1 cellular context compared by ENCODE assay signal in the genomic region with DNA sequence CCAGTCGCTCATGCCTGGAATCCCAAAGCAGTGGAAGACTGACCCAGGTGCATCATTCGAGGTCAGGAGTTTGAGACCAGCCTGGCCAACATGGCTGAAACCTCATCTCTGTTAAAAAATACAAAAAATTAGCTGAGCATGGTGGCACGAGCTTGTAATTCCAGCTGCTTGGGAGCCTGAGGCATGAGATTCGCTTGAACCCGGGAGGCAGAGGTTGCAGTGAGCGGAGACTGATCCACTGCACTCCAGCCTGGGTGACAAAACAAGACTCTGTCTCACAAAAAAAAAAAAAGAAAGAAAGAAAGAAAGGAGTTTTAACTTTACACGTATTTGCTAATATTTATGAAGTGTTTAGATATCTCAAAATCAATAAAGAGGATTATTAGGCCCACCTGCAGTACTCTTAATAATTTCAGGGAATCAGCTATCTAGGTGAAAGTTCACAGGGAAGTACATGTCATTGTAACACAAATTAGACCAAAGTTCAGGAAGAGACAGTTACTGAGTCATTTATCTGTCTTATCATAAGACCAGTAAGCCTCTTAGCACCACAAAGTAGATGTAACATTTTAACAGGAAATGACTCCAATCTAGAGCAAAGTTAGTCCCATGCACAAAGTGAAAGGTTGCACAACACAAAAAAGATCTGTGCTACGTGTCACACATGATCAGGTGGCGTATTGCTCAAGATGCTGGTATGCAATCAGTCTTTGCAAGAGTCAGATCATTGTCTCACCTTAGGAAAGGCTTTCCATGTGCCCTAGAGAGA.
TF ChIP-seq lines count a peak whose summit lies in the region.

No MANE protein-coding gene starts in this region.

TF ChIP-seq in HepG2, 621 proteins besides CTCF, POLR2A, EP300 and RAD21 (continued from another document and continues in another):
- TF ChIP-seq, protein P1, sequence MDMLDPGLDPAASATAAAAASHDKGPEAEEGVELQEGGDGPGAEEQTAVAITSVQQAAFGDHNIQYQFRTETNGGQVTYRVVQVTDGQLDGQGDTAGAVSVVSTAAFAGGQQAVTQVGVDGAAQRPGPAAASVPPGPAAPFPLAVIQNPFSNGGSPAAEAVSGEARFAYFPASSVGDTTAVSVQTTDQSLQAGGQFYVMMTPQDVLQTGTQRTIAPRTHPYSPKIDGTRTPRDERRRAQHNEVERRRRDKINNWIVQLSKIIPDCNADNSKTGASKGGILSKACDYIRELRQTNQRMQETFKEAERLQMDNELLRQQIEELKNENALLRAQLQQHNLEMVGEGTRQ (IDR thresholded peaks at IDR 0.05; ENCODE audit: low read depth, low read length): peak; percentile 78
- TF ChIP-seq, protein P1 (CRISPR knock-in tag; IDR thresholded peaks at IDR 0.05; ENCODE audit: borderline replicate concordance): peak; percentile 74; the same call in 1 of the 2 replicates
- TF ChIP-seq ZNF761 (CRISPR knock-in tag; conservative IDR thresholded peaks at IDR 0.05) (peak; percentile 91), POLR2AphosphoS5 (IDR thresholded peaks at IDR 0.05; ENCODE audit: low read depth, low read length) (peak; percentile 33; the same call in 1 of the 2 replicates), ZNF264 (CRISPR knock-in tag; IDR thresholded peaks at IDR 0.05) (peak; percentile 98), JARID2 (CRISPR knock-in tag; IDR thresholded peaks at IDR 0.05; ENCODE audit: insufficient replicate concordance) (no peak), ZNF12 (CRISPR knock-in tag; IDR thresholded peaks at IDR 0.05) (peak; percentile 86), NCOR1 (IDR thresholded peaks at IDR 0.05; ENCODE audit: borderline replicate concordance, low read length) (peak; percentile 98), TSC22D2 (CRISPR knock-in tag; IDR thresholded peaks at IDR 0.05; ENCODE audit: borderline replicate concordance) (peak; percentile 63; the same call in 1 of the 2 replicates), JUND (CRISPR knock-in tag; IDR thresholded peaks at IDR 0.05) (peak; percentile 92), ZNF644 (CRISPR knock-in tag; IDR thresholded peaks at IDR 0.05; ENCODE audit: low read depth) (peak; percentile 93), KLF9 (CRISPR knock-in tag; IDR thresholded peaks at IDR 0.05; ENCODE audit: low read depth) (peak; percentile 94), RFXANK (CRISPR knock-in tag; IDR thresholded peaks at IDR 0.05) (peak; percentile 78; the same call in 1 of the 2 replicates), TBX2 (CRISPR knock-in tag; IDR thresholded peaks at IDR 0.05; ENCODE audit: borderline replicate concordance) (peak; percentile 99), ZFY (CRISPR knock-in tag; IDR thresholded peaks at IDR 0.05) (0 out of 2 replicates have a peak, but pooled peaks have one; percentile 40), FOXA3 (CRISPR knock-in tag; IDR thresholded peaks at IDR 0.05) (peak; percentile 98), ETV6 (CRISPR knock-in tag; conservative IDR thresholded peaks at IDR 0.05) (peak; percentile 86), PHF21A (CRISPR knock-in tag; IDR thresholded peaks at IDR 0.05) (peak; percentile 99), NCOA1 (CRISPR knock-in tag; IDR thresholded peaks at IDR 0.05) (peak; percentile 84; the same call in 1 of the 2 replicates), ZNF616 (CRISPR knock-in tag; IDR thresholded peaks at IDR 0.05; ENCODE audit: low read depth) (0 out of 2 replicates have a peak, but pooled peaks have one; percentile 64), ZNF121 (CRISPR knock-in tag; IDR thresholded peaks at IDR 0.05) (peak; percentile 17; the same call in 1 of the 2 replicates), ZNF124 (CRISPR knock-in tag; IDR thresholded peaks at IDR 0.05) (peak; percentile 94), BRD4 (CRISPR knock-in tag; IDR thresholded peaks at IDR 0.05) (peak; percentile 93), RFX3 (CRISPR knock-in tag; IDR thresholded peaks at IDR 0.05) (0 out of 2 replicates have a peak, but pooled peaks have one; percentile 14), ATM (IDR thresholded peaks at IDR 0.05; ENCODE audit: borderline replicate concordance) (peak; percentile 96; the same call in 1 of the 2 replicates), CREM (IDR thresholded peaks at IDR 0.05) (peak; percentile 98), CREM (CRISPR knock-in tag; IDR thresholded peaks at IDR 0.05) (no peak), STAG1 (CRISPR knock-in tag; IDR thresholded peaks at IDR 0.05) (peak; percentile 49), ZNF337 (CRISPR knock-in tag; IDR thresholded peaks at IDR 0.05; ENCODE audit: borderline replicate concordance, low read depth) (no peak), ZSCAN9 (CRISPR knock-in tag; IDR thresholded peaks at IDR 0.05; ENCODE audit: borderline replicate concordance) (peak; percentile 96), DNMT3B (CRISPR knock-in tag; conservative IDR thresholded peaks at IDR 0.05) (peak; percentile 97)
- TF ChIP-seq, protein P2, sequence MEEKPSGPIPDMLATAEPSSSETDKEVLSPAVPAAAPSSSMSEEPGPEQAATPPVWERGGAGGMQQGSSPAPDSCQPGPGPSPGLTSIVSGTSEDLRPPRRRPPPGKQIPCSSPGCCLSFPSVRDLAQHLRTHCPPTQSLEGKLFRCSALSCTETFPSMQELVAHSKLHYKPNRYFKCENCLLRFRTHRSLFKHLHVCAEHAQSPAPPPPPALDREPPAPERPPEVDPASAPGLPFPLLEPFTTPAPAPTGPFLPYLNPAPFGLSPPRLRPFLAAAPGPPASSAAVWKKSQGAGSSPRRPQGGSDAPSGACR (CRISPR knock-in tag; IDR thresholded peaks at IDR 0.05): peak; percentile 64; the same call in 1 of the 2 replicates
- TF ChIP-seq, protein P3, sequence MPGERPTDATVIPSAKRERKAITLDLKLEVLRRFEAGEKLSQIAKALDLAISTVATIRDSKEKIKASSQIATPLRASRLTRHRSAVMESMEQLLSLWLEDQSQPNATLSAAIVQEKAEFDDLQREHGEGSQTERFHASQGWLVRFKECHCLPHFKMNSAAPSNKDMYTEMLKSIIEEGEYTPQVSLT (CRISPR knock-in tag; IDR thresholded peaks at IDR 0.05; ENCODE audit: borderline replicate concordance, low read depth): no peak
- TF ChIP-seq, protein P4, sequence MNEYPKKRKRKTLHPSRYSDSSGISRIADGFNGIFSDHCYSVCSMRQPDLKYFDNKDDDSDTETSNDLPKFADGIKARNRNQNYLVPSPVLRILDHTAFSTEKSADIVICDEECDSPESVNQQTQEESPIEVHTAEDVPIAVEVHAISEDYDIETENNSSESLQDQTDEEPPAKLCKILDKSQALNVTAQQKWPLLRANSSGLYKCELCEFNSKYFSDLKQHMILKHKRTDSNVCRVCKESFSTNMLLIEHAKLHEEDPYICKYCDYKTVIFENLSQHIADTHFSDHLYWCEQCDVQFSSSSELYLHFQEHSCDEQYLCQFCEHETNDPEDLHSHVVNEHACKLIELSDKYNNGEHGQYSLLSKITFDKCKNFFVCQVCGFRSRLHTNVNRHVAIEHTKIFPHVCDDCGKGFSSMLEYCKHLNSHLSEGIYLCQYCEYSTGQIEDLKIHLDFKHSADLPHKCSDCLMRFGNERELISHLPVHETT (CRISPR knock-in tag; conservative IDR thresholded peaks at IDR 0.05): peak; percentile 71; the same call in 1 of the 2 replicates
- TF ChIP-seq, protein P5, sequence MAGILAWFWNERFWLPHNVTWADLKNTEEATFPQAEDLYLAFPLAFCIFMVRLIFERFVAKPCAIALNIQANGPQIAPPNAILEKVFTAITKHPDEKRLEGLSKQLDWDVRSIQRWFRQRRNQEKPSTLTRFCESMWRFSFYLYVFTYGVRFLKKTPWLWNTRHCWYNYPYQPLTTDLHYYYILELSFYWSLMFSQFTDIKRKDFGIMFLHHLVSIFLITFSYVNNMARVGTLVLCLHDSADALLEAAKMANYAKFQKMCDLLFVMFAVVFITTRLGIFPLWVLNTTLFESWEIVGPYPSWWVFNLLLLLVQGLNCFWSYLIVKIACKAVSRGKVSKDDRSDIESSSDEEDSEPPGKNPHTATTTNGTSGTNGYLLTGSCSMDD (CRISPR knock-in tag; IDR thresholded peaks at IDR 0.05): no peak
- TF ChIP-seq, protein P6, sequence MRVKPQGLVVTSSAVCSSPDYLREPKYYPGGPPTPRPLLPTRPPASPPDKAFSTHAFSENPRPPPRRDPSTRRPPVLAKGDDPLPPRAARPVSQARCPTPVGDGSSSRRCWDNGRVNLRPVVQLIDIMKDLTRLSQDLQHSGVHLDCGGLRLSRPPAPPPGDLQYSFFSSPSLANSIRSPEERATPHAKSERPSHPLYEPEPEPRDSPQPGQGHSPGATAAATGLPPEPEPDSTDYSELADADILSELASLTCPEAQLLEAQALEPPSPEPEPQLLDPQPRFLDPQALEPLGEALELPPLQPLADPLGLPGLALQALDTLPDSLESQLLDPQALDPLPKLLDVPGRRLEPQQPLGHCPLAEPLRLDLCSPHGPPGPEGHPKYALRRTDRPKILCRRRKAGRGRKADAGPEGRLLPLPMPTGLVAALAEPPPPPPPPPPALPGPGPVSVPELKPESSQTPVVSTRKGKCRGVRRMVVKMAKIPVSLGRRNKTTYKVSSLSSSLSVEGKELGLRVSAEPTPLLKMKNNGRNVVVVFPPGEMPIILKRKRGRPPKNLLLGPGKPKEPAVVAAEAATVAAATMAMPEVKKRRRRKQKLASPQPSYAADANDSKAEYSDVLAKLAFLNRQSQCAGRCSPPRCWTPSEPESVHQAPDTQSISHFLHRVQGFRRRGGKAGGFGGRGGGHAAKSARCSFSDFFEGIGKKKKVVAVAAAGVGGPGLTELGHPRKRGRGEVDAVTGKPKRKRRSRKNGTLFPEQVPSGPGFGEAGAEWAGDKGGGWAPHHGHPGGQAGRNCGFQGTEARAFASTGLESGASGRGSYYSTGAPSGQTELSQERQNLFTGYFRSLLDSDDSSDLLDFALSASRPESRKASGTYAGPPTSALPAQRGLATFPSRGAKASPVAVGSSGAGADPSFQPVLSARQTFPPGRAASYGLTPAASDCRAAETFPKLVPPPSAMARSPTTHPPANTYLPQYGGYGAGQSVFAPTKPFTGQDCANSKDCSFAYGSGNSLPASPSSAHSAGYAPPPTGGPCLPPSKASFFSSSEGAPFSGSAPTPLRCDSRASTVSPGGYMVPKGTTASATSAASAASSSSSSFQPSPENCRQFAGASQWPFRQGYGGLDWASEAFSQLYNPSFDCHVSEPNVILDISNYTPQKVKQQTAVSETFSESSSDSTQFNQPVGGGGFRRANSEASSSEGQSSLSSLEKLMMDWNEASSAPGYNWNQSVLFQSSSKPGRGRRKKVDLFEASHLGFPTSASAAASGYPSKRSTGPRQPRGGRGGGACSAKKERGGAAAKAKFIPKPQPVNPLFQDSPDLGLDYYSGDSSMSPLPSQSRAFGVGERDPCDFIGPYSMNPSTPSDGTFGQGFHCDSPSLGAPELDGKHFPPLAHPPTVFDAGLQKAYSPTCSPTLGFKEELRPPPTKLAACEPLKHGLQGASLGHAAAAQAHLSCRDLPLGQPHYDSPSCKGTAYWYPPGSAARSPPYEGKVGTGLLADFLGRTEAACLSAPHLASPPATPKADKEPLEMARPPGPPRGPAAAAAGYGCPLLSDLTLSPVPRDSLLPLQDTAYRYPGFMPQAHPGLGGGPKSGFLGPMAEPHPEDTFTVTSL (CRISPR knock-in tag; IDR thresholded peaks at IDR 0.05; ENCODE audit: borderline replicate concordance): peak; percentile 92
- TF ChIP-seq, protein P7, sequence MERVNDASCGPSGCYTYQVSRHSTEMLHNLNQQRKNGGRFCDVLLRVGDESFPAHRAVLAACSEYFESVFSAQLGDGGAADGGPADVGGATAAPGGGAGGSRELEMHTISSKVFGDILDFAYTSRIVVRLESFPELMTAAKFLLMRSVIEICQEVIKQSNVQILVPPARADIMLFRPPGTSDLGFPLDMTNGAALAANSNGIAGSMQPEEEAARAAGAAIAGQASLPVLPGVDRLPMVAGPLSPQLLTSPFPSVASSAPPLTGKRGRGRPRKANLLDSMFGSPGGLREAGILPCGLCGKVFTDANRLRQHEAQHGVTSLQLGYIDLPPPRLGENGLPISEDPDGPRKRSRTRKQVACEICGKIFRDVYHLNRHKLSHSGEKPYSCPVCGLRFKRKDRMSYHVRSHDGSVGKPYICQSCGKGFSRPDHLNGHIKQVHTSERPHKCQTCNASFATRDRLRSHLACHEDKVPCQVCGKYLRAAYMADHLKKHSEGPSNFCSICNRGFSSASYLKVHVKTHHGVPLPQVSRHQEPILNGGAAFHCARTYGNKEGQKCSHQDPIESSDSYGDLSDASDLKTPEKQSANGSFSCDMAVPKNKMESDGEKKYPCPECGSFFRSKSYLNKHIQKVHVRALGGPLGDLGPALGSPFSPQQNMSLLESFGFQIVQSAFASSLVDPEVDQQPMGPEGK (CRISPR knock-in tag; IDR thresholded peaks at IDR 0.05): peak; percentile 88
- TF ChIP-seq, protein P8, sequence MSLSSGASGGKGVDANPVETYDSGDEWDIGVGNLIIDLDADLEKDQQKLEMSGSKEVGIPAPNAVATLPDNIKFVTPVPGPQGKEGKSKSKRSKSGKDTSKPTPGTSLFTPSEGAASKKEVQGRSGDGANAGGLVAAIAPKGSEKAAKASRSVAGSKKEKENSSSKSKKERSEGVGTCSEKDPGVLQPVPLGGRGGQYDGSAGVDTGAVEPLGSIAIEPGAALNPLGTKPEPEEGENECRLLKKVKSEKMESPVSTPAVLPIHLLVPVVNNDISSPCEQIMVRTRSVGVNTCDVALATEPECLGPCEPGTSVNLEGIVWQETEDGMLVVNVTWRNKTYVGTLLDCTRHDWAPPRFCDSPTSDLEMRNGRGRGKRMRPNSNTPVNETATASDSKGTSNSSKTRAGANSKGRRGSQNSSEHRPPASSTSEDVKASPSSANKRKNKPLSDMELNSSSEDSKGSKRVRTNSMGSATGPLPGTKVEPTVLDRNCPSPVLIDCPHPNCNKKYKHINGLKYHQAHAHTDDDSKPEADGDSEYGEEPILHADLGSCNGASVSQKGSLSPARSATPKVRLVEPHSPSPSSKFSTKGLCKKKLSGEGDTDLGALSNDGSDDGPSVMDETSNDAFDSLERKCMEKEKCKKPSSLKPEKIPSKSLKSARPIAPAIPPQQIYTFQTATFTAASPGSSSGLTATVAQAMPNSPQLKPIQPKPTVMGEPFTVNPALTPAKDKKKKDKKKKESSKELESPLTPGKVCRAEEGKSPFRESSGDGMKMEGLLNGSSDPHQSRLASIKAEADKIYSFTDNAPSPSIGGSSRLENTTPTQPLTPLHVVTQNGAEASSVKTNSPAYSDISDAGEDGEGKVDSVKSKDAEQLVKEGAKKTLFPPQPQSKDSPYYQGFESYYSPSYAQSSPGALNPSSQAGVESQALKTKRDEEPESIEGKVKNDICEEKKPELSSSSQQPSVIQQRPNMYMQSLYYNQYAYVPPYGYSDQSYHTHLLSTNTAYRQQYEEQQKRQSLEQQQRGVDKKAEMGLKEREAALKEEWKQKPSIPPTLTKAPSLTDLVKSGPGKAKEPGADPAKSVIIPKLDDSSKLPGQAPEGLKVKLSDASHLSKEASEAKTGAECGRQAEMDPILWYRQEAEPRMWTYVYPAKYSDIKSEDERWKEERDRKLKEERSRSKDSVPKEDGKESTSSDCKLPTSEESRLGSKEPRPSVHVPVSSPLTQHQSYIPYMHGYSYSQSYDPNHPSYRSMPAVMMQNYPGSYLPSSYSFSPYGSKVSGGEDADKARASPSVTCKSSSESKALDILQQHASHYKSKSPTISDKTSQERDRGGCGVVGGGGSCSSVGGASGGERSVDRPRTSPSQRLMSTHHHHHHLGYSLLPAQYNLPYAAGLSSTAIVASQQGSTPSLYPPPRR (CRISPR knock-in tag; IDR thresholded peaks at IDR 0.05; ENCODE audit: borderline replicate concordance): peak; percentile 96
